ENCODE assay signal across 11 cellular contexts in genomic region chr21:28636988-28637691, GRCh38.
DNase-seq lines count a peak whose midpoint lies in the region; ATAC-seq and TF ChIP-seq lines count a peak whose summit lies in the region.
"Had no signal": no experiment of that assay in that cellular context is flagged by ENCODE, and none has a peak within 500 bp of the region (broad histone marks: within the 10 kb centered on the region; RNA-seq: fewer than 3 reads in every experiment).

No MANE protein-coding gene starts in this region.

- H3K36me3 ChIP-seq in SJCRH30 (no peaks in the 10 kb centered on the region), heart right ventricle (no peaks in the 10 kb centered on the region)
- H3K36me3 ChIP-seq: BE2C had no signal

- intact Hi-C loops in heart right ventricle (cut with DNase I): loop anchor here in 4 of 10 donors (5.0 to 10.0 kb wide), 3 partner anchors 98 to 105 kb away; no protein-coding TSS in a partner anchor

- TF ChIP-seq CTCF in heart right ventricle (IDR thresholded peaks at IDR 0.05): no peak

- no peak overlapping the region for H3K4me3 Mint-ChIP-seq in activated CD8-positive, alpha-beta memory T cell treated with anti-CD3 and anti-CD28 coated beads, Interleukin-2, amount 10 ng/mL, durations not matched to agents 7 days and 5 days

- DNase-seq in activated CD8-positive, alpha-beta memory T cell treated with anti-CD3 and anti-CD28 coated beads, Interleukin-2, amount 10 ng/mL, durations not matched to agents 7 days and 5 days: peak; percentile 49
- no peak for DNase-seq in activated CD8-positive, alpha-beta memory T cell treated with anti-CD3 and anti-CD28 coated beads for 24 hours
- DNase-seq in SJCRH30 (no peak), epithelial cell of prostate (ENCODE audit: low read depth, low spot score) (peak; percentile 97), smooth muscle cell of the brain vasculature (ENCODE audit: low read depth, low spot score) (peak; percentile 10), middle frontal gyrus (ENCODE audit: extremely low spot score, low spot score) (no peak), heart right ventricle (no peak), NCI-H748 treated with DMSO at 0.1 percent for 48 hours (lab: John Stamatoyannopoulos, UW) (no peak)
- DNase-seq: BE2C, hypothalamus had no signal

- no peaks in the 10 kb centered on the region for H3K27me3 ChIP-seq in SJCRH30
- no peaks in the 10 kb centered on the region for H3K27me3 ChIP-seq in heart right ventricle
- H3K27me3 ChIP-seq: BE2C had no signal

- no peaks in the 10 kb centered on the region for H3K27me3 Mint-ChIP-seq in activated CD8-positive, alpha-beta memory T cell treated with anti-CD3 and anti-CD28 coated beads, Interleukin-2, amount 10 ng/mL, durations not matched to agents 7 days and 5 days

- peaks cover 14% of the 10 kb centered on the region for H3K36me3 Mint-ChIP-seq in activated CD8-positive, alpha-beta memory T cell treated with anti-CD3 and anti-CD28 coated beads, Interleukin-2, amount 10 ng/mL, durations not matched to agents 7 days and 5 days

- no peaks in the 10 kb centered on the region for H3K9me3 ChIP-seq in SJCRH30 (replicated peaks)
- no peaks in the 10 kb centered on the region for H3K9me3 ChIP-seq in heart right ventricle
- H3K9me3 ChIP-seq: BE2C had no signal

- H3K4me1 ChIP-seq in SJCRH30 (peaks cover 4% of the 10 kb centered on the region; the same call in 1 of the 2 replicates), heart right ventricle (peaks cover 4 to 52% (median 30%) of the 10 kb centered on the region in 9 donors)
- H3K4me1 ChIP-seq: BE2C had no signal

- WGBS in heart right ventricle, 2 donors: 74 to 85% methylated on average over 5 of the region's 5 CpGs

- H3K27ac ChIP-seq in SJCRH30 (peak overlapping the region; percentile 23), epithelial cell of prostate (peak overlapping the region; percentile 99), heart right ventricle (peak overlapping the region in 4 of 10 donors; percentile 32 to 89 (median 78))

- peaks cover 4% of the 10 kb centered on the region for H3K9me3 Mint-ChIP-seq in activated CD8-positive, alpha-beta memory T cell treated with anti-CD3 and anti-CD28 coated beads, Interleukin-2, amount 10 ng/mL, durations not matched to agents 7 days and 5 days (ENCODE audit: low read depth)

- peak overlapping the region; percentile 49 for H3K27ac Mint-ChIP-seq in activated CD8-positive, alpha-beta memory T cell treated with anti-CD3 and anti-CD28 coated beads, Interleukin-2, amount 10 ng/mL, durations not matched to agents 7 days and 5 days

- CTCF ChIA-PET in activated CD8-positive, alpha-beta memory T cell treated with anti-CD3 and anti-CD28 coated beads, Interleukin-2, amount 10 ng/mL, durations not matched to agents 7 days and 5 days (lab: Charles Lee): no interaction called here

- ATAC-seq in activated CD8-positive, alpha-beta memory T cell treated with anti-CD3 and anti-CD28 coated beads, Interleukin-2, amount 10 ng/mL, durations not matched to agents 7 days and 5 days: peak; percentile 66
- no peak for ATAC-seq in heart right ventricle
- ATAC-seq: K562 had no signal

- peaks cover 23% of the 10 kb centered on the region for H3K4me1 Mint-ChIP-seq in activated CD8-positive, alpha-beta memory T cell treated with anti-CD3 and anti-CD28 coated beads, Interleukin-2, amount 10 ng/mL, durations not matched to agents 7 days and 5 days

- H3K4me3 ChIP-seq in SJCRH30 (no peak overlapping the region), heart right ventricle (no peak overlapping the region)
- H3K4me3 ChIP-seq: K562 had no signal

Comparison
In these comparisons a context has a peak if more than half of its experiments do, and no peak if none do; other contexts are left out.
1. DNase-seq: peak in activated CD8-positive, alpha-beta memory T cell treated with anti-CD3 and anti-CD28 coated beads, Interleukin-2, amount 10 ng/mL, durations not matched to agents 7 days and 5 days (single experiment), epithelial cell of prostate (single experiment) and smooth muscle cell of the brain vasculature (single experiment); none in activated CD8-positive, alpha-beta memory T cell treated with anti-CD3 and anti-CD28 coated beads for 24 hours (single experiment), SJCRH30 (0 of 2), middle frontal gyrus (single experiment), heart right ventricle (0 of 2) and NCI-H748 treated with DMSO at 0.1 percent for 48 hours (single experiment).